Comparison of ENCODE assay signal across 16 cellular contexts in genomic region chr4:53455766-53456165, GRCh38.
A peak's percentile ranks its signal among the peaks of the same experiment; 100 is the strongest.
DNase-seq lines count a peak whose midpoint lies in the region; ATAC-seq, FAIRE-seq and TF ChIP-seq lines count a peak whose summit lies in the region.
"Had no signal": no experiment of that assay in that cellular context is flagged by ENCODE, and none has a peak within 500 bp of the region (broad histone marks: within the 10 kb centered on the region; RNA-seq: fewer than 3 reads in every experiment).

No MANE protein-coding gene starts in this region.

- intact Hi-C loops in pancreas (cut with DNase I) = no loop called here

- FAIRE-seq in pancreas (lab: Jason Lieb, UNC) = no peak
- FAIRE-seq: GM12891, HTR-8/SVneo, K562 had no signal

- TF ChIP-seq CTCF in fibroblast of mammary gland (conservative IDR thresholded peaks at IDR 0.05; ENCODE audit: control insufficient read depth, insufficient read depth, low read depth, low read length) (no peak), pancreas (IDR thresholded peaks at IDR 0.05) (no peak), GM10266 (IDR thresholded peaks at IDR 0.05; ENCODE audit: control insufficient read depth, insufficient read depth, low read depth, missing control alignments) (no peak), BE2C (IDR thresholded peaks at IDR 0.05; ENCODE audit: low read depth, low read length) (no peak)

- no peaks in the 10 kb centered on the region for H3K9me3 ChIP-seq in pancreas
- no peaks in the 10 kb centered on the region for H3K9me3 ChIP-seq in BE2C
- H3K9me3 ChIP-seq: SJSA1 had no signal

- 46 to 50% methylated on average over 3 of the region's 3 CpGs for WGBS in pancreas, 2 donors

- H3K27me3 ChIP-seq in pancreas = no peaks in the 10 kb centered on the region
- H3K27me3 ChIP-seq in BE2C = no peaks in the 10 kb centered on the region
- H3K27me3 ChIP-seq: SJSA1 had no signal

- no peak overlapping the region for H3K4me3 ChIP-seq in fibroblast of mammary gland (ENCODE audit: control insufficient read depth, low read depth, low read length)
- no peak overlapping the region for H3K4me3 ChIP-seq in pancreas
- H3K4me3 ChIP-seq in BE2C (ENCODE audit: low read depth, low read length) = no peak overlapping the region
- H3K4me3 ChIP-seq: K562, SJSA1 had no signal

- peak; percentile 41 for DNase-seq in DMS53 treated with DMSO at 0.1 percent for 48 hours (lab: John Stamatoyannopoulos, UW; ENCODE audit: unreplicated experiment)
- peak; percentile 12 for DNase-seq in NCI-H510A (lab: John Stamatoyannopoulos, UW)
- DNase-seq in fibroblast of mammary gland (ENCODE audit: low read depth) = peak; percentile 33
- no peak for DNase-seq in pancreas
- DNase-seq in GM10266 (ENCODE audit: extremely low spot score) = no peak
- no peak for DNase-seq in BE2C
- DNase-seq in C1 segment of cervical spinal cord (lab: John Stamatoyannopoulos, UW) = no peak
- DNase-seq: ACHN; CD4-positive, alpha-beta memory T cell; HCEC 1CT; NCI-H1048; NCI-H1694 treated with DMSO at 0.1 percent for 48 hours had no signal

- H3K36me3 ChIP-seq in pancreas (peaks cover 0 to 21% (median 0%) of the 10 kb centered on the region in 3 donors), BE2C (peaks cover 37% of the 10 kb centered on the region)

- no peak overlapping the region for H3K27ac ChIP-seq in pancreas
- H3K27ac ChIP-seq: SJSA1 had no signal

- H3K4me1 ChIP-seq in pancreas = peaks cover 7 to 21% (median 20%) of the 10 kb centered on the region in 3 donors
- H3K4me1 ChIP-seq in BE2C = no peaks in the 10 kb centered on the region

- ATAC-seq in pancreas = peak; percentile 44 to 74 (median 65)
- ATAC-seq: K562 had no signal

Comparison
In these comparisons a context has a peak if more than half of its experiments do, and no peak if none do; other contexts are left out.
1. DNase-seq: peak in DMS53 treated with DMSO at 0.1 percent for 48 hours (single experiment), NCI-H510A (single experiment) and fibroblast of mammary gland (single experiment); none in pancreas (0 of 6), GM10266 (single experiment), BE2C (single experiment) and C1 segment of cervical spinal cord (0 of 14).